In the genomic region with DNA sequence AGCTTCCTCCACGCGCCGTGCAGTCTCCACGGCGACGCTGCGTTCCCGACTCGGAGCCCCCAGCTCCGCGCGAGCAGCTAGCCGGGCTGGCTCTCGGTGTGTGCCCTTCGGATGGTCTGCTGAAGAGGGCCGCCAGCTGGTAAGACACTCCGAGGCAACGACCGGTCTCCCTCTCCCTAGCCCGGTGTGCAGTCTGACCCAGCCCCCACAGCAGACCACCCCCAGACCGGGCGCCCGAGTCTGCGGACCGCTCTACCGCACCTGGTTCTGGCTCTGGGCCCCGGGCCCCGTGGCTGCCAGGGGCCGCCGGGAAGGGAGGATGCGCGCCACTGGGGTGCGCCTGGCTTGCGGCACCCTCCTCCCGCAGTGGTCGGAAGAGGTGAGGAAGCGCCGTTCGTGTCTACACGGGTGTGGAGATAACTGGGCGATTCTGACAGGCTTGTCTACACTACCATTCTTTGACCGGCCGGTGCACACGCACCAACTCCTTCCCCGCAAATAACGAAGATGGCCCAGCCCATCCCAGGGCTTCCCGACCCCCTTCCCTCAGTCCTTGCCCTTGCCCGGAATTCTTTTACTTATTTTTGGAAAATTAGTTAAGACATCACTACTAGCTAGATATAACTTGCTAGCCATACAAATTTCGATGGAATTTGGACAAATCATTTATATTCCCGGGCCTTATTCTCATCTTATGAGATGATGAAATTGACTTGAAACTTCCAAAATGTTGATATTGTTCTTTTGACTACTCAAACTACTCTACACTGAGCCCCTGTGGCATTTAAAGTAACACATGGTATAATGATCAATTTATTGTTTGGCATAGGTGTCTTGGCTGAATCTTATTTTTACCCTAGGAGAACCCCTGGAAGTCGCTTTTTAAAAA, we compare ENCODE assay signal across 1 cellular context.
TF ChIP-seq lines count a peak whose summit lies in the region.

No MANE protein-coding gene starts in this region.

TF ChIP-seq in IMR-90, 13 proteins besides CTCF, POLR2A, EP300 and RAD21:
- TF ChIP-seq RFX5 (IDR thresholded peaks at IDR 0.05; ENCODE audit: low read depth, low read length) (no peak), MAZ (IDR thresholded peaks at IDR 0.05; ENCODE audit: borderline replicate concordance, low read depth, low read length) (peak; percentile 19; the same call in 1 of the 2 replicates)
